In genomic region chr1:175000697-175001187, GRCh38 we compare ENCODE assay signal across 8 cellular contexts. TPM values are rescaled to one million over a fixed set of nuclear protein-coding genes. Genes with fewer than 3 reads are reported as not detected.
DNase-seq lines count a peak whose midpoint lies in the region; ATAC-seq, FAIRE-seq and TF ChIP-seq lines count a peak whose summit lies in the region.

No MANE protein-coding gene starts in this region.

- no peaks in the 10 kb centered on the region for H3K27me3 Mint-ChIP-seq in effector memory CD8-positive, alpha-beta T cell

- WGBS in body of pancreas, 2 donors: 4 to 5% methylated on average over 5 of the region's 5 CpGs

- H3K27me3 ChIP-seq in A673 (replicated peaks; ENCODE audit: insufficient read depth, low read depth, low read length, poor library complexity) (no peaks in the 10 kb centered on the region), HUES48 (ENCODE audit: control insufficient read depth, insufficient read depth, low read length) (no peaks in the 10 kb centered on the region), body of pancreas (no peaks in the 10 kb centered on the region)

- DNase-seq in A673 (ENCODE audit: low spot score) (no peak), body of pancreas (no peak), medulla oblongata (ENCODE audit: extremely low spot score) (peak; percentile 38), AG08396 (ENCODE audit: low spot score) (no peak), HTR-8/SVneo (ENCODE audit: insufficient read length, low spot score) (no peak), NCI-H446 treated with DMSO at 0.1 percent for 48 hours (lab: John Stamatoyannopoulos, UW) (no peak)
- no peak for DNase-seq in effector memory CD8-positive, alpha-beta T cell

- TF ChIP-seq POLR2A in body of pancreas (IDR thresholded peaks at IDR 0.05): no peak

- H3K27ac ChIP-seq in A673 (ENCODE audit: low read depth, low read length, poor library complexity, severe bottlenecking) (peak overlapping the region; percentile 100), HUES48 (ENCODE audit: low read depth, low read length) (no peak overlapping the region), body of pancreas (peak overlapping the region in 3 of 4 donors; percentile 96 to 99 (median 97))

- CTCF ChIA-PET in A673 (lab: Charles Lee): no interaction called here

- H3K36me3 Mint-ChIP-seq in effector memory CD8-positive, alpha-beta T cell (ENCODE audit: insufficient read depth): peaks cover 16% of the 10 kb centered on the region

- H3K4me1 ChIP-seq in A673 (ENCODE audit: insufficient read depth, low read length, poor library complexity, severe bottlenecking) (peaks cover 10% of the 10 kb centered on the region), HUES48 (ENCODE audit: control insufficient read depth, insufficient read depth, low read length) (peaks cover 14% of the 10 kb centered on the region), body of pancreas (peaks cover 41% of the 10 kb centered on the region)

- H3K36me3 ChIP-seq in A673 (ENCODE audit: insufficient read depth, low read length, poor library complexity, severe bottlenecking): peaks cover 10% of the 10 kb centered on the region
- H3K36me3 ChIP-seq in HUES48 (ENCODE audit: control insufficient read depth, insufficient read depth, low read length): peaks cover 18% of the 10 kb centered on the region
- no peaks in the 10 kb centered on the region for H3K36me3 ChIP-seq in body of pancreas (replicated peaks in 1 of 2; ENCODE audit: insufficient read depth in 1 of 2, low read depth in 2 of 2)

- H3K4me1 Mint-ChIP-seq in effector memory CD8-positive, alpha-beta T cell (ENCODE audit: low read depth in 2 of 2): peaks cover 24 to 49% of the 10 kb centered on the region in 2 donors

- H3K9me3 ChIP-seq in A673 (ENCODE audit: low read depth, low read length, poor library complexity, severe bottlenecking) (no peaks in the 10 kb centered on the region), HUES48 (ENCODE audit: control insufficient read depth, insufficient read depth, low read length) (no peaks in the 10 kb centered on the region), body of pancreas (no peaks in the 10 kb centered on the region)

- H3K4me3 ChIP-seq in A673 (ENCODE audit: low read depth, low read length, poor library complexity, severe bottlenecking) (peak overlapping the region; percentile 92), HUES48 (ENCODE audit: low read depth, low read length) (peak overlapping the region; percentile 97), body of pancreas (peak overlapping the region; percentile 47 to 75)

- no peak for ATAC-seq in body of pancreas
- ATAC-seq in effector memory CD8-positive, alpha-beta T cell (replicated peaks): no peak

- intact Hi-C loops in A673 (cut with micrococcal nuclease; ENCODE audit: unreplicated experiment) (no loop called here), body of pancreas (cut with DNase I) (no loop called here)

- H3K27ac Mint-ChIP-seq in effector memory CD8-positive, alpha-beta T cell: no peak overlapping the region

- H3K9ac ChIP-seq in HUES48 (ENCODE audit: low read depth, low read length): peak overlapping the region; percentile 99

- H3K4me3 Mint-ChIP-seq in effector memory CD8-positive, alpha-beta T cell: no peak overlapping the region

- TF ChIP-seq CTCF in A673 (conservative IDR thresholded peaks at IDR 0.05; ENCODE audit: low read depth, low read length) (no peak), body of pancreas (IDR thresholded peaks at IDR 0.05) (no peak)

- H3K9me3 Mint-ChIP-seq in effector memory CD8-positive, alpha-beta T cell: no peaks in the 10 kb centered on the region

- BruUV-seq in A673 (replicated peaks; lab: Mats Ljungman, UMichigan): TSS peak; percentile 41

- no peak for FAIRE-seq in HTR-8/SVneo (lab: Jason Lieb, UNC)

- POLR2A ChIA-PET in A673 (lab: Charles Lee; ENCODE audit: low non-redundant PET): no interaction called here

RNA-seq across cellular contexts. Expression of gene CACYBP, which starts 1.0 kb away (rescaled TPM):
- total RNA-seq in A673 (2021): 307 and 310 TPM in 2 replicates
- total RNA-seq in body of pancreas: 10 to 100 TPM; 43.5 to 86.9 TPM

RNA-seq across cellular contexts. Expression of gene MRPS14, which starts 22.5 kb away (rescaled TPM):
- total RNA-seq in A673 (2021) (39.6 and 40.1 TPM in 2 replicates), body of pancreas (10 to 100 TPM; 10.9 to 15.6 TPM)
